ENCODE assay signal across 19 cellular contexts in the genomic region with DNA sequence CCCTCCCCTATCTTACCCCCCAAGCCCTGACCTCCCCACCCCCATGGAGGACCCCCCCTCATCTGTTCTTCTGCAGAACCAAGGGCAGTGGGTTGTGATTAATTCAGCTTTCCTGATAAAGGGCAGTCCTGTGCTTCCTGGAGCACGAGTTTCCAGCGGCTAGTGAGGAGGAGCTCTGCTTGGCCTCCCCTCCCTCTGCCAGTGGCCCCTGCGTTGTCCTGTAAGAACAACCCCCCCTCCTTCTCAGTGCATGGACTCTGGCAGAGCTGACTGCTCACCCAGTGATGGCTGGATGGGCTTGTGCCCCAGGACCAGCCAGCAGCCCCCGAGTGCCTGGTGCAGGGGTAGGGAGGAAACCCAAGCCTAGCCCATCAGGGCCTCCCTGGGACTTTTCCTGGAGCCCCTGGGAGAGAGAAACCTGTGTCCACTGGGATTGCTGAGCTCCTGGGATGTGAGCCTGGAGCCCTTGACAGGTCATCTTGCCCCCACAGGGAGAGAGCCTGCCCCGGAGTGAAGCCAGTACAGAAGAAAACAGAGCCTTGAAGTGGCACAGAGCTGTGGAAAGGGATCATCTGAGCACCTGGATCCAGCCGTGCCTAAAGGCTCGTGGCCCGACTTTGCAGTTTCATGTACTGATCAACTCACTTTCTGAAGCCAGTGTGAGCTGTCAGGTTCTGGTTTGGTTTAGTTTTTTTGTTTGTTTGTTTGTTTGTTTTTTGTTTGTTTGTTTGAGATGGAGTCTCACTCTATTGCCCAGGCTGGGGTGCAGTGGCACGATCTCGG. TPM values are rescaled to one million over a fixed set of nuclear protein-coding genes. Genes with fewer than 3 reads are reported as not detected.
DNase-seq lines count a peak whose midpoint lies in the region; ATAC-seq, FAIRE-seq and TF ChIP-seq lines count a peak whose summit lies in the region.
"Had no signal": no experiment of that assay in that cellular context is flagged by ENCODE, and none has a peak within 500 bp of the region (broad histone marks: within the 10 kb centered on the region; RNA-seq: fewer than 3 reads in every experiment).

No MANE protein-coding gene starts in this region.

- H2AFZ ChIP-seq in HepG2 (ENCODE audit: low read length) (no peak overlapping the region), osteoblast (ENCODE audit: low read length) (no peak overlapping the region), mesenchymal stem cell (ENCODE audit: low read depth, low read length) (no peak overlapping the region)

- no TSS peak for BruUV-seq in HepG2 (replicated peaks; lab: Mats Ljungman, UMichigan)

- H2BK12ac ChIP-seq in mesenchymal stem cell (ENCODE audit: low read length in 2 of 2), result no peak overlapping the region

- no peak overlapping the region for H3K23ac ChIP-seq in mesenchymal stem cell (ENCODE audit: low read length in 2 of 2)

- H3K79me2 ChIP-seq in HepG2 (ENCODE audit: insufficient read depth, low read length) (no peaks in the 10 kb centered on the region), osteoblast (ENCODE audit: insufficient read depth, low read length) (no peaks in the 10 kb centered on the region)

- TF ChIP-seq RAD21 in HepG2 (CRISPR knock-in tag; IDR thresholded peaks at IDR 0.05), result no peak

- 0 out of 3 replicates have a peak, but pooled peaks have one; percentile 16 for ATAC-seq in RWPE2 (ENCODE audit: low read depth)
- peak; percentile 8; the same call in 1 of the 3 replicates for ATAC-seq in HepG2
- peak; percentile 9 for ATAC-seq in aorta (ENCODE audit: low FRiP score)
- no peak for ATAC-seq in SK-N-SH treated with all-trans-retinoic acid at 6 μM for 48 hours
- ATAC-seq: CD8-positive, alpha-beta T cell had no signal

- H3K14ac ChIP-seq in mesenchymal stem cell (ENCODE audit: low read length in 2 of 2), result no peak overlapping the region

- H3K4ac ChIP-seq in mesenchymal stem cell (ENCODE audit: low read depth in 1 of 2, low read length in 2 of 2), result no peak overlapping the region

- H3K79me1 ChIP-seq in mesenchymal stem cell (replicated peaks; ENCODE audit: low read length, poor library complexity, severe bottlenecking), result no peaks in the 10 kb centered on the region

- no peaks in the 10 kb centered on the region for H3K27me3 ChIP-seq in RWPE2 (ENCODE audit: insufficient read depth, poor library complexity, severe bottlenecking)
- peaks cover 3 to 18% of the 10 kb centered on the region in 2 experiments; a peak in 3 of 5 replicates for H3K27me3 ChIP-seq in HepG2 (ENCODE audit: control insufficient read depth in 1 of 2, insufficient read depth in 2 of 2, low read length in 2 of 2)
- peaks cover 5% of the 10 kb centered on the region for H3K27me3 ChIP-seq in osteoblast (ENCODE audit: insufficient read depth, low read length)
- H3K27me3 ChIP-seq in aorta (ENCODE audit: control insufficient read depth in 1 of 2, insufficient read depth in 2 of 2, low read length in 1 of 2), result no peaks in the 10 kb centered on the region
- H3K27me3 ChIP-seq in WERI-Rb-1 (ENCODE audit: insufficient read depth, low read depth, severe bottlenecking), result no peaks in the 10 kb centered on the region
- H3K27me3 ChIP-seq in mesenchymal stem cell (ENCODE audit: control insufficient read depth in 1 of 2, insufficient read depth in 1 of 2, low read length in 2 of 2), result peaks cover 1 to 10% of the 10 kb centered on the region in 2 experiments
- H3K27me3 ChIP-seq: BLaER1 had no signal

- H3K18ac ChIP-seq in mesenchymal stem cell (ENCODE audit: low read depth in 1 of 2, low read length in 2 of 2), result no peak overlapping the region

- 33% methylated on average over 9 of the region's 10 CpGs for WGBS in HepG2 (ENCODE audit: low lambda C conversion rate)
- 64 to 67% methylated on average over 10 of the region's 10 CpGs for WGBS in aorta, 2 donors
- 69% methylated on average over 10 of the region's 10 CpGs for WGBS in mesenchymal stem cell

- no peak overlapping the region for H4K91ac ChIP-seq in mesenchymal stem cell (ENCODE audit: low read length)

- H3K27ac ChIP-seq in RWPE2 (ENCODE audit: poor library complexity, severe bottlenecking), result no peak overlapping the region
- H3K27ac ChIP-seq in HepG2 (ENCODE audit: extremely low read length, insufficient read depth, low read length), result no peak overlapping the region
- H3K27ac ChIP-seq in osteoblast (ENCODE audit: low read depth, low read length), result no peak overlapping the region
- no peak overlapping the region for H3K27ac ChIP-seq in aorta (ENCODE audit: low read depth in 1 of 2, low read length in 2 of 2)
- H3K27ac ChIP-seq in WERI-Rb-1, result no peak overlapping the region
- H3K27ac ChIP-seq in mesenchymal stem cell (ENCODE audit: low read length, poor library complexity, severe bottlenecking), result no peak overlapping the region
- H3K27ac ChIP-seq: BLaER1, C4-2B had no signal

- intact Hi-C loops in HepG2 (cut with micrococcal nuclease; ENCODE audit: unreplicated experiment), result no loop called here
- intact Hi-C loops in aorta (cut with DNase I), result no loop called here

- DNase-seq in RWPE2 (ENCODE audit: low spot score), result no peak
- no peak for DNase-seq in HepG2 (ENCODE audit: low spot score)
- DNase-seq in osteoblast (ENCODE audit: insufficient read length, low spot score, missing footprints), result peak; percentile 68
- DNase-seq in aorta, result peak in 1 of 2 donors; percentile 27
- no peak for DNase-seq in WERI-Rb-1
- DNase-seq in mesenchymal stem cell, result no peak
- DNase-seq: Caco-2; CD4-positive, CD25-positive, alpha-beta regulatory T cell; CD8-positive, alpha-beta T cell; DMS153; DND-41; GOT3; HCEC 1CT had no signal

- H4K8ac ChIP-seq in mesenchymal stem cell (ENCODE audit: low read length), result no peak overlapping the region

- H4K20me1 ChIP-seq in HepG2 (ENCODE audit: insufficient read depth, low read length) (no peaks in the 10 kb centered on the region), osteoblast (ENCODE audit: insufficient read depth, low read length) (no peaks in the 10 kb centered on the region)
- H4K20me1 ChIP-seq: BLaER1 had no signal

- TF ChIP-seq CTCF in RWPE2 (IDR thresholded peaks at IDR 0.05; ENCODE audit: poor library complexity, severe bottlenecking) (no peak), HepG2 (CRISPR knock-in tag; IDR thresholded peaks at IDR 0.05) (no peak), osteoblast (IDR thresholded peaks at IDR 0.05; ENCODE audit: extremely low read depth, low read depth, low read length) (no peak), WERI-Rb-1 (IDR thresholded peaks at IDR 0.05; ENCODE audit: low read depth, low read length) (no peak)

- no peak overlapping the region for H2BK15ac ChIP-seq in mesenchymal stem cell (ENCODE audit: low read depth, poor library complexity, severe bottlenecking)

- H3K36me3 ChIP-seq in RWPE2 (ENCODE audit: low read depth), result no peaks in the 10 kb centered on the region
- no peaks in the 10 kb centered on the region for H3K36me3 ChIP-seq in HepG2 (replicated peaks in 1 of 2; ENCODE audit: control insufficient read depth in 1 of 2, insufficient read depth in 2 of 2, low read length in 2 of 2)
- H3K36me3 ChIP-seq in osteoblast (ENCODE audit: insufficient read depth, low read length), result no peaks in the 10 kb centered on the region
- no peaks in the 10 kb centered on the region for H3K36me3 ChIP-seq in aorta (ENCODE audit: control insufficient read depth in 1 of 2, insufficient read depth in 2 of 2, low read length in 1 of 2)
- no peaks in the 10 kb centered on the region for H3K36me3 ChIP-seq in WERI-Rb-1
- no peaks in the 10 kb centered on the region for H3K36me3 ChIP-seq in mesenchymal stem cell (ENCODE audit: control insufficient read depth in 1 of 2, insufficient read depth in 2 of 2, low read depth in 1 of 2, low read length in 2 of 2)
- H3K36me3 ChIP-seq: BLaER1 had no signal

- FAIRE-seq in HepG2 (lab: Jason Lieb, UNC), result no peak
- FAIRE-seq: G401.6, GM12892, H54 had no signal

- in situ Hi-C loops in HepG2 (cut with HindIII; ENCODE audit: extremely low pct_ligation_motif_present, low pct_unique_long_range_greater_than_20kb), result no loop called here

- H3K4me1 ChIP-seq in RWPE2 (ENCODE audit: insufficient read depth, poor library complexity, severe bottlenecking) (no peaks in the 10 kb centered on the region), HepG2 (ENCODE audit: insufficient read depth, low read length) (peaks cover 19% of the 10 kb centered on the region), osteoblast (ENCODE audit: insufficient read depth, low read length) (no peaks in the 10 kb centered on the region), aorta (ENCODE audit: control insufficient read depth in 1 of 2, insufficient read depth in 2 of 2, low read length in 2 of 2) (no peaks in the 10 kb centered on the region), mesenchymal stem cell (ENCODE audit: control insufficient read depth, insufficient read depth, low read depth, low read length) (no peaks in the 10 kb centered on the region)

- no peak overlapping the region for H2AK5ac ChIP-seq in mesenchymal stem cell (ENCODE audit: low read length, severe bottlenecking)

- POLR2A ChIA-PET in HepG2 (lab: Yijun Ruan, JAX), result no interaction called here

- H3K9ac ChIP-seq in HepG2 (ENCODE audit: insufficient read depth, low read depth, low read length), result no peak overlapping the region
- no peak overlapping the region for H3K9ac ChIP-seq in mesenchymal stem cell (ENCODE audit: low read length)
- H3K9ac ChIP-seq: BLaER1 had no signal

- H2BK5ac ChIP-seq in mesenchymal stem cell (ENCODE audit: low read depth, low read length, poor library complexity, severe bottlenecking), result no peak overlapping the region

- no peak for TF ChIP-seq POLR2A in HepG2 (IDR thresholded peaks at IDR 0.05; ENCODE audit: insufficient read depth in 1 of 2, low read depth in 2 of 2, low read length in 2 of 2)

- TF ChIP-seq EP300 in HepG2 (IDR thresholded peaks at IDR 0.05; ENCODE audit: low read depth in 2 of 2, low read length in 2 of 2) (no peak), HepG2 (CRISPR knock-in tag; IDR thresholded peaks at IDR 0.05; ENCODE audit: borderline replicate concordance) (no peak)

- no peak overlapping the region for H2BK120ac ChIP-seq in mesenchymal stem cell (ENCODE audit: low read depth, low read length)

- no peak overlapping the region for H3K4me3 ChIP-seq in RWPE2 (ENCODE audit: severe bottlenecking)
- no peak overlapping the region for H3K4me3 ChIP-seq in HepG2 (replicated peaks in 1 of 3; ENCODE audit: insufficient read depth in 1 of 3, low read depth in 2 of 3, low read length in 3 of 3)
- H3K4me3 ChIP-seq in osteoblast (ENCODE audit: insufficient read depth, low read length), result no peak overlapping the region
- no peak overlapping the region for H3K4me3 ChIP-seq in aorta (ENCODE audit: low read length in 2 of 2)
- H3K4me3 ChIP-seq in WERI-Rb-1 (ENCODE audit: low read depth, low read length), result no peak overlapping the region
- no peak overlapping the region for H3K4me3 ChIP-seq in mesenchymal stem cell (ENCODE audit: insufficient read depth in 1 of 2, low read depth in 1 of 2, low read length in 2 of 2)
- H3K4me3 ChIP-seq: BLaER1 had no signal

- CTCF ChIA-PET in HepG2 (lab: Yijun Ruan, JAX; ENCODE audit: low intra/inter-chr PET ratio, low total read pairs), result no interaction called here

- H3K9me3 ChIP-seq in RWPE2 (ENCODE audit: severe bottlenecking), result no peaks in the 10 kb centered on the region
- H3K9me3 ChIP-seq in HepG2 (ENCODE audit: low read length), result no peaks in the 10 kb centered on the region
- H3K9me3 ChIP-seq in osteoblast (ENCODE audit: low read depth, low read length), result no peaks in the 10 kb centered on the region
- H3K9me3 ChIP-seq in aorta (ENCODE audit: control insufficient read depth, low read length), result no peaks in the 10 kb centered on the region
- H3K9me3 ChIP-seq in WERI-Rb-1 (ENCODE audit: severe bottlenecking), result no peaks in the 10 kb centered on the region
- no peaks in the 10 kb centered on the region for H3K9me3 ChIP-seq in mesenchymal stem cell (ENCODE audit: control insufficient read depth, low read length)
- H3K9me3 ChIP-seq: BLaER1, Caco-2 had no signal

- H3K4me2 ChIP-seq in HepG2 (ENCODE audit: low read depth, low read length) (no peak overlapping the region; the same call in 1 of the 2 replicates), osteoblast (ENCODE audit: insufficient read depth, low read length) (no peak overlapping the region), mesenchymal stem cell (ENCODE audit: low read length, poor library complexity, severe bottlenecking) (no peak overlapping the region)

RNA-seq across cellular contexts. Expression of a gene that starts 26.5 kb away (rescaled TPM):
- total RNA-seq in HepG2 (2016; rRNA removed; fragmentation: Illumina TruSeq; extraction: Trizol), result 17.2 and 35.2 TPM in 2 replicates
- total RNA-seq in HepG2 (2016; cell fraction: cytosol; rRNA removed; fragmentation: Illumina TruSeq; extraction: Trizol; ENCODE audit: low read depth), result 3.1 and 4.0 TPM in 2 replicates
- total RNA-seq in HepG2 (2016; cell fraction: insoluble cytoplasmic fraction; rRNA removed; fragmentation: Illumina TruSeq; extraction: Trizol), result 15.2 and 35.5 TPM in 2 replicates
- total RNA-seq in HepG2 (2016; cell fraction: membrane; rRNA removed; fragmentation: Illumina TruSeq; extraction: Trizol), result 11.7 and 12.8 TPM in 2 replicates
- total RNA-seq in HepG2 (2016; cell fraction: nucleus; rRNA removed; fragmentation: Illumina TruSeq; extraction: Trizol), result 29.8 and 35.0 TPM in 2 replicates
- polyA plus RNA-seq in HepG2 (2011; rRNA removed), result 44.9 and 65.2 TPM in 2 replicates
- polyA plus RNA-seq in HepG2 (2011; cell fraction: cytosol; rRNA removed), result 48.2 and 63.4 TPM in 2 replicates
- 48.7 and 49.3 TPM in 2 replicates for polyA plus RNA-seq in HepG2 (2011; cell fraction: nucleus; rRNA removed)
- 31.4 and 52.1 TPM in 2 replicates for polyA plus RNA-seq in HepG2 (2012)
- 3.1 and 3.6 TPM in 2 replicates for polyA plus RNA-seq in HepG2 (2016; cell fraction: cytosol; fragmentation: Illumina TruSeq; extraction: Trizol; ENCODE audit: low read depth)
- polyA plus RNA-seq in HepG2 (2016; cell fraction: insoluble cytoplasmic fraction; fragmentation: Illumina TruSeq; extraction: Trizol; ENCODE audit: low read depth), result 20.6 and 24.8 TPM in 2 replicates
- 9.3 and 9.6 TPM in 2 replicates for polyA plus RNA-seq in HepG2 (2016; cell fraction: membrane; fragmentation: Illumina TruSeq; extraction: Trizol; ENCODE audit: low read depth)
- polyA plus RNA-seq in HepG2 (2016; cell fraction: nucleus; fragmentation: Illumina TruSeq; extraction: Trizol; ENCODE audit: insufficient read depth, low read depth), result 59.2 and 61.3 TPM in 2 replicates
- polyA minus RNA-seq in HepG2 (2011; rRNA and poly(A)+ RNA removed; ENCODE audit: low replicate concordance), result 32.1 and 99.8 TPM in 2 replicates
- 50.9 and 56.7 TPM in 2 replicates for polyA minus RNA-seq in HepG2 (2011; cell fraction: cytosol; rRNA and poly(A)+ RNA removed)
- polyA minus RNA-seq in HepG2 (2011; cell fraction: nucleus; rRNA and poly(A)+ RNA removed), result 14.2 and 19.3 TPM in 2 replicates
- total RNA-seq in osteoblast, result 7.7 and 9.4 TPM in 2 replicates
- 1 to 10 TPM; 5.4 to 5.9 TPM for total RNA-seq in aorta
- polyA plus RNA-seq in aorta, result 1 to 10 TPM in 1 of 2 donors, under 1 TPM in 1; 0.82 to 2.1 TPM
- polyA plus RNA-seq in mesenchymal stem cell (2013, experiment 1 of 2), result 13.9 TPM
- polyA plus RNA-seq in mesenchymal stem cell (2013, experiment 2 of 2), result 13.9 TPM

RNA-seq across cellular contexts. Expression of a gene that starts 50.8 kb away (rescaled TPM):
- total RNA-seq in HepG2 (2016; rRNA removed; fragmentation: Illumina TruSeq; extraction: Trizol), result 16.7 and 33.5 TPM in 2 replicates
- total RNA-seq in HepG2 (2016; cell fraction: cytosol; rRNA removed; fragmentation: Illumina TruSeq; extraction: Trizol; ENCODE audit: low read depth), result 11.1 and 11.2 TPM in 2 replicates
- 17.4 and 32.4 TPM in 2 replicates for total RNA-seq in HepG2 (2016; cell fraction: insoluble cytoplasmic fraction; rRNA removed; fragmentation: Illumina TruSeq; extraction: Trizol)
- total RNA-seq in HepG2 (2016; cell fraction: membrane; rRNA removed; fragmentation: Illumina TruSeq; extraction: Trizol), result 47.5 and 49.4 TPM in 2 replicates
- 17.8 and 27.0 TPM in 2 replicates for total RNA-seq in HepG2 (2016; cell fraction: nucleus; rRNA removed; fragmentation: Illumina TruSeq; extraction: Trizol)
- 65.4 and 75.9 TPM in 2 replicates for polyA plus RNA-seq in HepG2 (2011; rRNA removed)
- 60.7 and 64.8 TPM in 2 replicates for polyA plus RNA-seq in HepG2 (2011; cell fraction: cytosol; rRNA removed)
- polyA plus RNA-seq in HepG2 (2011; cell fraction: nucleus; rRNA removed), result 51.6 and 63.8 TPM in 2 replicates
- polyA plus RNA-seq in HepG2 (2012), result 24.1 and 47.2 TPM in 2 replicates
- 54.6 and 63.3 TPM in 2 replicates for polyA plus RNA-seq in HepG2 (2016; cell fraction: cytosol; fragmentation: Illumina TruSeq; extraction: Trizol; ENCODE audit: low read depth)
- polyA plus RNA-seq in HepG2 (2016; cell fraction: insoluble cytoplasmic fraction; fragmentation: Illumina TruSeq; extraction: Trizol; ENCODE audit: low read depth), result 76.8 and 103 TPM in 2 replicates
- 136 and 142 TPM in 2 replicates for polyA plus RNA-seq in HepG2 (2016; cell fraction: membrane; fragmentation: Illumina TruSeq; extraction: Trizol; ENCODE audit: low read depth)
- 62.4 and 62.9 TPM in 2 replicates for polyA plus RNA-seq in HepG2 (2016; cell fraction: nucleus; fragmentation: Illumina TruSeq; extraction: Trizol; ENCODE audit: insufficient read depth, low read depth)
- polyA minus RNA-seq in HepG2 (2011; rRNA and poly(A)+ RNA removed; ENCODE audit: low replicate concordance), result 97.4 and 101 TPM in 2 replicates
- polyA minus RNA-seq in HepG2 (2011; cell fraction: cytosol; rRNA and poly(A)+ RNA removed), result 44.2 and 48.1 TPM in 2 replicates
- 30.8 and 37.7 TPM in 2 replicates for polyA minus RNA-seq in HepG2 (2011; cell fraction: nucleus; rRNA and poly(A)+ RNA removed)
- 17.7 and 19.2 TPM in 2 replicates for total RNA-seq in osteoblast
- 10 to 100 TPM; 31.8 to 41.3 TPM for total RNA-seq in aorta
- 10 to 100 TPM; 24.9 to 34.1 TPM for polyA plus RNA-seq in aorta
- polyA plus RNA-seq in mesenchymal stem cell (2013, experiment 1 of 2), result 37.7 TPM
- 38.4 TPM for polyA plus RNA-seq in mesenchymal stem cell (2013, experiment 2 of 2)

RNA-seq across cellular contexts. Expression of a gene that starts 51.5 kb away (rescaled TPM):
- total RNA-seq in HepG2 (2016; rRNA removed; fragmentation: Illumina TruSeq; extraction: Trizol), result 3.5 and 3.6 TPM in 2 replicates
- 0.51 and 0.88 TPM in 2 replicates for total RNA-seq in HepG2 (2016; cell fraction: cytosol; rRNA removed; fragmentation: Illumina TruSeq; extraction: Trizol; ENCODE audit: low read depth)
- total RNA-seq in HepG2 (2016; cell fraction: insoluble cytoplasmic fraction; rRNA removed; fragmentation: Illumina TruSeq; extraction: Trizol), result 3.1 and 3.2 TPM in 2 replicates
- 2.3 and 2.7 TPM in 2 replicates for total RNA-seq in HepG2 (2016; cell fraction: membrane; rRNA removed; fragmentation: Illumina TruSeq; extraction: Trizol)
- 3.0 and 3.7 TPM in 2 replicates for total RNA-seq in HepG2 (2016; cell fraction: nucleus; rRNA removed; fragmentation: Illumina TruSeq; extraction: Trizol)
- 2.4 and 5.2 TPM in 2 replicates for polyA plus RNA-seq in HepG2 (2011; rRNA removed)
- polyA plus RNA-seq in HepG2 (2011; cell fraction: cytosol; rRNA removed), result 2.9 and 3.1 TPM in 2 replicates
- 7.2 and 8.1 TPM in 2 replicates for polyA plus RNA-seq in HepG2 (2011; cell fraction: nucleus; rRNA removed)
- 2.2 and 4.4 TPM in 2 replicates for polyA plus RNA-seq in HepG2 (2012)
- polyA plus RNA-seq in HepG2 (2016; cell fraction: cytosol; fragmentation: Illumina TruSeq; extraction: Trizol; ENCODE audit: low read depth), result 0.15 and 0.25 TPM in 2 replicates
- 4.6 TPM in 2 replicates for polyA plus RNA-seq in HepG2 (2016; cell fraction: insoluble cytoplasmic fraction; fragmentation: Illumina TruSeq; extraction: Trizol; ENCODE audit: low read depth)
- polyA plus RNA-seq in HepG2 (2016; cell fraction: membrane; fragmentation: Illumina TruSeq; extraction: Trizol; ENCODE audit: low read depth), result 1.0 and 1.3 TPM in 2 replicates
- 5.6 TPM in 2 replicates for polyA plus RNA-seq in HepG2 (2016; cell fraction: nucleus; fragmentation: Illumina TruSeq; extraction: Trizol; ENCODE audit: insufficient read depth, low read depth)
- polyA minus RNA-seq in HepG2 (2011; rRNA and poly(A)+ RNA removed; ENCODE audit: low replicate concordance), result 8.6 and 11.6 TPM in 2 replicates
- 4.9 and 6.1 TPM in 2 replicates for polyA minus RNA-seq in HepG2 (2011; cell fraction: cytosol; rRNA and poly(A)+ RNA removed)
- polyA minus RNA-seq in HepG2 (2011; cell fraction: nucleus; rRNA and poly(A)+ RNA removed), result 4.6 and 5.0 TPM in 2 replicates
- total RNA-seq in osteoblast, result 4.3 and 5.6 TPM in 2 replicates
- total RNA-seq in aorta, result 10 to 100 TPM in 1 of 2 donors, 1 to 10 TPM in 1; 7.0 to 10.6 TPM
- polyA plus RNA-seq in aorta, result 1 to 10 TPM; 1.6 to 4.1 TPM
- 10.0 TPM for polyA plus RNA-seq in mesenchymal stem cell (2013, experiment 1 of 2)
- polyA plus RNA-seq in mesenchymal stem cell (2013, experiment 2 of 2), result 10.1 TPM
